12 cellular contexts compared by ENCODE assay signal in genomic region chr7:24728503-24729364, GRCh38. TPM values are rescaled to one million over a fixed set of nuclear protein-coding genes. Genes with fewer than 3 reads are reported as not detected.
DNase-seq lines count a peak whose midpoint lies in the region; ATAC-seq and TF ChIP-seq lines count a peak whose summit lies in the region.
"Had no signal": no experiment of that assay in that cellular context is flagged by ENCODE, and none has a peak within 500 bp of the region (broad histone marks: within the 10 kb centered on the region; RNA-seq: fewer than 3 reads in every experiment).

No MANE protein-coding gene starts in this region.

- CTCF ChIA-PET in RWPE1 (lab: Yijun Ruan, JAX): interaction anchor here (0.6 kb wide), 1 partner anchor 60 kb away, joined by 4 read pairs; no protein-coding TSS in a partner anchor

- peaks cover 2% of the 10 kb centered on the region for H3K27me3 Mint-ChIP-seq in activated CD4-positive, alpha-beta T cell treated with anti-CD3 and anti-CD28 coated beads, Interleukin-2, amount 10 ng/mL, durations not matched to agents 24 days and 14 days

- intact Hi-C loops in activated CD4-positive, alpha-beta T cell treated with anti-CD3 and anti-CD28 coated beads, Interleukin-2, amount 10 ng/mL, durations not matched to agents 24 days and 14 days (cut with micrococcal nuclease): loop anchor here (1.0 kb wide), 1 partner anchor 27 kb away; no protein-coding TSS in a partner anchor

- peaks cover 35% of the 10 kb centered on the region for H3K4me1 Mint-ChIP-seq in activated CD4-positive, alpha-beta T cell treated with anti-CD3 and anti-CD28 coated beads, Interleukin-2, amount 10 ng/mL, durations not matched to agents 24 days and 14 days
- peaks cover 23% of the 10 kb centered on the region for H3K4me1 Mint-ChIP-seq in stimulated activated effector memory CD8-positive, alpha-beta T cell treated with anti-CD3 and anti-CD28 coated beads, Interleukin-12 subunit alpha, Interleukin-12 subunit beta, amount 100 ng/mL, for 72 hours

- H3K36me3 Mint-ChIP-seq in activated CD4-positive, alpha-beta T cell treated with anti-CD3 and anti-CD28 coated beads, Interleukin-2, amount 10 ng/mL, durations not matched to agents 24 days and 14 days (ENCODE audit: low read depth): no peaks in the 10 kb centered on the region
- no peaks in the 10 kb centered on the region for H3K36me3 Mint-ChIP-seq in stimulated activated effector memory CD8-positive, alpha-beta T cell treated with anti-CD3 and anti-CD28 coated beads, Interleukin-12 subunit alpha, Interleukin-12 subunit beta, amount 100 ng/mL, for 72 hours
- H3K36me3 Mint-ChIP-seq: WTC11 had no signal

- TF ChIP-seq CTCF in RWPE1 (conservative IDR thresholded peaks at IDR 0.05; ENCODE audit: low read depth): no peak
- no peak for TF ChIP-seq CTCF in fibroblast of pulmonary artery (IDR thresholded peaks at IDR 0.05; ENCODE audit: low read length, missing control alignments)

- DNase-seq in activated CD4-positive, alpha-beta T cell treated with anti-CD3 and anti-CD28 coated beads, Interleukin-2, amount 10 ng/mL, durations not matched to agents 24 days and 14 days: peak; percentile 77
- no peak for DNase-seq in activated CD4-positive, alpha-beta T cell treated with anti-CD3 and anti-CD28 coated beads, Interleukin-2, amount 50 U/mL, for 1 hour
- DNase-seq in RWPE1 (ENCODE audit: low spot score) (no peak), fibroblast of pulmonary artery (ENCODE audit: low read depth) (peak; percentile 59), substantia nigra (lab: John Stamatoyannopoulos, UW) (no peak), NCI-H748 (lab: John Stamatoyannopoulos, UW; ENCODE audit: unreplicated experiment) (no peak)
- DNase-seq in stimulated activated effector memory CD8-positive, alpha-beta T cell treated with anti-CD3 and anti-CD28 coated beads, Interleukin-12 subunit alpha, Interleukin-12 subunit beta, amount 100 ng/mL, for 72 hours (ENCODE audit: low spot score in 2 of 2): no peak
- DNase-seq: colonic mucosa had no signal

- POLR2A ChIA-PET in RWPE1 (lab: Yijun Ruan, JAX; ENCODE audit: low non-redundant PET): no interaction called here

- H3K4me3 ChIP-seq in fibroblast of pulmonary artery (replicated peaks; ENCODE audit: low read depth, low read length): no peak overlapping the region
- H3K4me3 ChIP-seq: colonic mucosa had no signal

- ATAC-seq in stimulated activated effector memory CD8-positive, alpha-beta T cell treated with anti-CD3 and anti-CD28 coated beads, Interleukin-12 subunit alpha, Interleukin-12 subunit beta, amount 100 ng/mL, for 72 hours: peak; percentile 54
- ATAC-seq in SK-N-SH treated with all-trans-retinoic acid at 6 μM for 48 hours: no peak
- ATAC-seq: HepG2, sciatic nerve, WTC11 had no signal

- peak overlapping the region; percentile 69 for H3K27ac Mint-ChIP-seq in activated CD4-positive, alpha-beta T cell treated with anti-CD3 and anti-CD28 coated beads, Interleukin-2, amount 10 ng/mL, durations not matched to agents 24 days and 14 days
- H3K27ac Mint-ChIP-seq in stimulated activated effector memory CD8-positive, alpha-beta T cell treated with anti-CD3 and anti-CD28 coated beads, Interleukin-12 subunit alpha, Interleukin-12 subunit beta, amount 100 ng/mL, for 72 hours: no peak overlapping the region
- H3K27ac Mint-ChIP-seq: WTC11 had no signal

- no peaks in the 10 kb centered on the region for H3K9me3 Mint-ChIP-seq in activated CD4-positive, alpha-beta T cell treated with anti-CD3 and anti-CD28 coated beads, Interleukin-2, amount 10 ng/mL, durations not matched to agents 24 days and 14 days
- no peaks in the 10 kb centered on the region for H3K9me3 Mint-ChIP-seq in stimulated activated effector memory CD8-positive, alpha-beta T cell treated with anti-CD3 and anti-CD28 coated beads, Interleukin-12 subunit alpha, Interleukin-12 subunit beta, amount 100 ng/mL, for 72 hours

- H3K27ac ChIP-seq in RWPE1 (0 out of 2 replicates have a peak overlapping the region, but pooled peaks have one; percentile 5), substantia nigra (ENCODE audit: low read depth, low read length, poor library complexity, severe bottlenecking) (no peak overlapping the region)
- H3K27ac ChIP-seq: colonic mucosa had no signal

- H3K4me3 Mint-ChIP-seq in activated CD4-positive, alpha-beta T cell treated with anti-CD3 and anti-CD28 coated beads, Interleukin-2, amount 10 ng/mL, durations not matched to agents 24 days and 14 days: peak overlapping the region; percentile 61
- no peak overlapping the region for H3K4me3 Mint-ChIP-seq in stimulated activated effector memory CD8-positive, alpha-beta T cell treated with anti-CD3 and anti-CD28 coated beads, Interleukin-12 subunit alpha, Interleukin-12 subunit beta, amount 100 ng/mL, for 72 hours
- H3K4me3 Mint-ChIP-seq: WTC11 had no signal

TF ChIP-seq in SK-N-SH treated with all-trans-retinoic acid at 6 μM for 48 hours, 23 proteins besides CTCF, POLR2A, EP300 and RAD21 (continues in another document):
- TF ChIP-seq ZNF565 (CRISPR knock-in tag; conservative IDR thresholded peaks at IDR 0.05; ENCODE audit: low read depth) (no peak), ZC3H10 (CRISPR knock-in tag; IDR thresholded peaks at IDR 0.05) (no peak), GLIS3 (CRISPR knock-in tag; IDR thresholded peaks at IDR 0.05) (no peak), TOX (CRISPR knock-in tag; IDR thresholded peaks at IDR 0.05; ENCODE audit: borderline replicate concordance) (no peak), ZFP30 (CRISPR knock-in tag; IDR thresholded peaks at IDR 0.05) (no peak), TCF4 (CRISPR knock-in tag; IDR thresholded peaks at IDR 0.05; ENCODE audit: borderline replicate concordance) (no peak), SNAI2 (CRISPR knock-in tag; IDR thresholded peaks at IDR 0.05) (no peak), ARNTL (CRISPR knock-in tag; IDR thresholded peaks at IDR 0.05; ENCODE audit: borderline replicate concordance, low read depth) (no peak), OSR1 (CRISPR knock-in tag; IDR thresholded peaks at IDR 0.05) (no peak), ZFP3 (CRISPR knock-in tag; IDR thresholded peaks at IDR 0.05) (no peak), CREB5 (CRISPR knock-in tag; IDR thresholded peaks at IDR 0.05; ENCODE audit: low read depth) (no peak)
- TF ChIP-seq, protein P1, sequence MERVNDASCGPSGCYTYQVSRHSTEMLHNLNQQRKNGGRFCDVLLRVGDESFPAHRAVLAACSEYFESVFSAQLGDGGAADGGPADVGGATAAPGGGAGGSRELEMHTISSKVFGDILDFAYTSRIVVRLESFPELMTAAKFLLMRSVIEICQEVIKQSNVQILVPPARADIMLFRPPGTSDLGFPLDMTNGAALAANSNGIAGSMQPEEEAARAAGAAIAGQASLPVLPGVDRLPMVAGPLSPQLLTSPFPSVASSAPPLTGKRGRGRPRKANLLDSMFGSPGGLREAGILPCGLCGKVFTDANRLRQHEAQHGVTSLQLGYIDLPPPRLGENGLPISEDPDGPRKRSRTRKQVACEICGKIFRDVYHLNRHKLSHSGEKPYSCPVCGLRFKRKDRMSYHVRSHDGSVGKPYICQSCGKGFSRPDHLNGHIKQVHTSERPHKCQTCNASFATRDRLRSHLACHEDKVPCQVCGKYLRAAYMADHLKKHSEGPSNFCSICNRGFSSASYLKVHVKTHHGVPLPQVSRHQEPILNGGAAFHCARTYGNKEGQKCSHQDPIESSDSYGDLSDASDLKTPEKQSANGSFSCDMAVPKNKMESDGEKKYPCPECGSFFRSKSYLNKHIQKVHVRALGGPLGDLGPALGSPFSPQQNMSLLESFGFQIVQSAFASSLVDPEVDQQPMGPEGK (CRISPR knock-in tag; IDR thresholded peaks at IDR 0.05; ENCODE audit: borderline replicate concordance): no peak
- TF ChIP-seq, protein P2, sequence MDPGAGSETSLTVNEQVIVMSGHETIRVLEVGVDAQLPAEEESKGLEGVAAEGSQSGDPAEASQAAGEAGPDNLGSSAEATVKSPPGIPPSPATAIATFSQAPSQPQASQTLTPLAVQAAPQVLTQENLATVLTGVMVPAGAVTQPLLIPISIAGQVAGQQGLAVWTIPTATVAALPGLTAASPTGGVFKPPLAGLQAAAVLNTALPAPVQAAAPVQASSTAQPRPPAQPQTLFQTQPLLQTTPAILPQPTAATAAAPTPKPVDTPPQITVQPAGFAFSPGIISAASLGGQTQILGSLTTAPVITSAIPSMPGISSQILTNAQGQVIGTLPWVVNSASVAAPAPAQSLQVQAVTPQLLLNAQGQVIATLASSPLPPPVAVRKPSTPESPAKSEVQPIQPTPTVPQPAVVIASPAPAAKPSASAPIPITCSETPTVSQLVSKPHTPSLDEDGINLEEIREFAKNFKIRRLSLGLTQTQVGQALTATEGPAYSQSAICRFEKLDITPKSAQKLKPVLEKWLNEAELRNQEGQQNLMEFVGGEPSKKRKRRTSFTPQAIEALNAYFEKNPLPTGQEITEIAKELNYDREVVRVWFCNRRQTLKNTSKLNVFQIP (CRISPR knock-in tag; IDR thresholded peaks at IDR 0.05; ENCODE audit: borderline replicate concordance, low read depth): no peak

RNA-seq across cellular contexts. Expression of gene GSDME, which starts 28.5 kb away (rescaled TPM):
- total RNA-seq in activated CD4-positive, alpha-beta T cell treated with anti-CD3 and anti-CD28 coated beads, Interleukin-2, amount 10 ng/mL, durations not matched to agents 24 days and 14 days: 9.6 and 10.4 TPM in 2 replicates

Comparison
In these comparisons a context has a peak if more than half of its experiments do, and no peak if none do; other contexts are left out.
1. DNase-seq: peak in activated CD4-positive, alpha-beta T cell treated with anti-CD3 and anti-CD28 coated beads, Interleukin-2, amount 10 ng/mL, durations not matched to agents 24 days and 14 days (single experiment) and fibroblast of pulmonary artery (single experiment); none in activated CD4-positive, alpha-beta T cell treated with anti-CD3 and anti-CD28 coated beads, Interleukin-2, amount 50 U/mL, for 1 hour (single experiment), RWPE1 (single experiment), stimulated activated effector memory CD8-positive, alpha-beta T cell treated with anti-CD3 and anti-CD28 coated beads, Interleukin-12 subunit alpha, Interleukin-12 subunit beta, amount 100 ng/mL, for 72 hours (0 of 2), substantia nigra (0 of 49) and NCI-H748 (single experiment).